Comparison of ENCODE assay signal across 8 cellular contexts in the genomic region with DNA sequence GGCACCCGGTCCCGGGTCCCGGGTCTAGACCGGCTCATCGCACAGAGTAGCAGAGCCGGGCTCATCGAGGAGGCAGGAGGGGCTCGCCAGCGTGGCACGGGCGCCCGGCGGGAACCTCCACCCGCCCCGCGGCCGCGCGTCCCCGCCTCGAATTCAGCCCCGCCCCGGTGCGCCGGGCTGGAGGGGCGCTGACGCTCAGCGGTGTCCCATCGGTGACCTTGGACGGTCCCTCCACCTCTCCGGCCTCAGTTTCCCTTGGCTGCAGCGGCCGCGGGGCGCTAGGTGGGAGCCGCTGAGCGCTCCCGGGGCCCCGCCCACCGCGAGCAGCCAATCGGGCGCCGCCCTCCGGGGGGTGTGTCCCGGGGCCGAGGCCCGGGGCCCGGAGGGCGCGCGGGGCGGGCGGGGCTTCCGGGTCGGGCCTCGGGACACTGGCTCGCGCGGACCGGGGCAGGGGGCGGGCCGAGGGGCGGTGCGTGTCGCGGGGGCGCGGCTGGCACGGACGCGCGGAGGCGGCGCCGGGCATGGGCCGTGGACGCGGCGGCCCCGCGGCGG. TPM values are rescaled to one million over a fixed set of nuclear protein-coding genes. Genes with fewer than 3 reads are reported as not detected.
DNase-seq lines count a peak whose midpoint lies in the region; ATAC-seq, FAIRE-seq and TF ChIP-seq lines count a peak whose summit lies in the region.

A gene (plus strand): TSS at position 529 of the 552 bp plus-strand sequence. CDS start 47,858 bp downstream, outside the sequence.

- peak within 1 kb of the TSS; percentile 63 to 86 (median 81) for H3K27ac ChIP-seq in spleen

- peaks cover 12 to 54% (median 29%) of the 10 kb centered on the region in 6 donors for H3K4me1 ChIP-seq in spleen

- no peaks in the 10 kb centered on the region for H3K27me3 ChIP-seq in spleen (replicated peaks in 1 of 7)

- intact Hi-C loops in spleen (cut with DNase I; ENCODE audit: low total_unique reads) = loop anchor here (5.0 kb wide), 1 partner anchor 107 kb away; no protein-coding TSS in a partner anchor

- peak; percentile 99 for DNase-seq in GM12892 (ENCODE audit: insufficient read length)
- DNase-seq in NCI-H146 treated with DMSO at 0.1 percent for 48 hours (lab: John Stamatoyannopoulos, UW; ENCODE audit: unreplicated experiment) = peak; percentile 30
- peak; percentile 69 for DNase-seq in activated CD4-positive, CD25-positive, alpha-beta regulatory T cell treated with anti-CD3 and anti-CD28 coated beads, Interleukin-2, amount 50 U/mL, for 16 hours (ENCODE audit: low read depth, low spot score)
- peak; percentile 66 to 88 for DNase-seq in cardiac fibroblast (ENCODE audit: low read depth in 2 of 2)
- DNase-seq in inferior parietal cortex (ENCODE audit: extremely low spot score) = peak; percentile 78
- DNase-seq in spleen = peak; percentile 98
- no peak for DNase-seq in cerebellar nuclear complex (lab: John Stamatoyannopoulos, UW)

- TF ChIP-seq POLR2A in GM12892 (IDR thresholded peaks at IDR 0.05; ENCODE audit: low read depth, low read length) = no peak
- no peak for TF ChIP-seq POLR2A in spleen (IDR thresholded peaks at IDR 0.05)

- H3K4me3 ChIP-seq in cardiac fibroblast (replicated peaks in 1 of 2; ENCODE audit: low read depth in 2 of 2, low read length in 2 of 2) (peak within 1 kb of the TSS; percentile 90 to 92), spleen (peak within 1 kb of the TSS; percentile 79 to 98 (median 90))

- peaks cover 0 to 27% (median 0%) of the 10 kb centered on the region in 6 donors for H3K36me3 ChIP-seq in spleen

- ATAC-seq in HG02588 (IDR thresholded peaks at IDR 0.05; ENCODE audit: unreplicated experiment) = peak; percentile 72

- H3K9me3 ChIP-seq in spleen = no peaks in the 10 kb centered on the region

- peak; percentile 90 for FAIRE-seq in GM12892 (lab: Jason Lieb, UNC)

- TF ChIP-seq CTCF in cardiac fibroblast (IDR thresholded peaks at IDR 0.05; ENCODE audit: low read depth, low read length) (no peak), spleen (IDR thresholded peaks at IDR 0.05 in 8 of 11, conservative IDR thresholded peaks at IDR 0.05 in 3 of 11) (no peak)

- 0 to 1% (median 1%) methylated on average over 5 to 83 of the region's 83 CpGs for WGBS in spleen, 5 donors

RNA-seq across cellular contexts. Expression of the gene that starts here (rescaled TPM):
- polyA plus RNA-seq in GM12892 (2012; ENCODE audit: missing spikeins) = 6.2 TPM
- 10 to 100 TPM; 21.2 to 40.9 (median 24.8) TPM for total RNA-seq in spleen
- 1 to 10 TPM; 2.0 to 5.8 (median 2.4) TPM for polyA plus RNA-seq in spleen

Comparison
In these comparisons a context has a peak if more than half of its experiments do, and no peak if none do; other contexts are left out.
1. DNase-seq: peak in GM12892 (single experiment), NCI-H146 treated with DMSO at 0.1 percent for 48 hours (single experiment), activated CD4-positive, CD25-positive, alpha-beta regulatory T cell treated with anti-CD3 and anti-CD28 coated beads, Interleukin-2, amount 50 U/mL, for 16 hours (single experiment), cardiac fibroblast (2 of 2), inferior parietal cortex (single experiment) and spleen (single experiment); none in cerebellar nuclear complex (0 of 2).